18 cellular contexts compared by ENCODE assay signal in the genomic region with DNA sequence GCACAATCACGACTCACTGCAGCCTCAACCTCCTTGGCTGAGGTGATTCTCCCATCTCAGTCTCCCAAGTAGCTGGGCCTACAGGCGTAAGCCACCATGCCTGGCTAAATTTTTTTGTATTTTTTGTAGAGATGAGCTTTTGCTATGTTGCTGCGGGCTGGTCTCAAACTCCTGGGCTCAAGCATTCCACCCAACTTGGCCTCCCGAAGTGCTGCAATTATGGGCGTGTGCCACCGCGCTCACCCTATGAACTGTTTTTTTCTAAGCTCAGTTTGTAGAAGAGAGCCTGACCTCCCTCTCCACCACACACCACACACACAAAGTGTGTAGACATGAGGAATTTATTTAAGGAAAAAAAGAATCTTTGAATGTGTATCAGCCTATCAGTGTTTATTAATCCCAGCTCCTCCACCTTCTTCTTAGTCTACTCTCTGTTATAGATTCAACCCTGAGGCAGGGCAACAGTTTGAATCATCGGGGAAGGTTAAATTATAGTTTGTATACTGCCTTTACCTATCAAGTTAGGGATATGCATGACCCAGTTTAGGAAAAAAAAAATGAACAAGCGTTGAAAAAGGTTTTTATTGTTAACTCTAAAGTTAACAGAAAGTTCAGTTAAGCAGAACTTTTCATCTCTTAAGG.
"Had no signal": no experiment of that assay in that cellular context is flagged by ENCODE, and none has a peak within 500 bp of the region (broad histone marks: within the 10 kb centered on the region; RNA-seq: fewer than 3 reads in every experiment).

No MANE protein-coding gene starts in this region.

- H3K27ac ChIP-seq: brain microvascular endothelial cell, right atrium auricular region, upper lobe of left lung had no signal

- H3K9me3 ChIP-seq: right atrium auricular region, upper lobe of left lung had no signal

- ATAC-seq: naive thymus-derived CD4-positive, alpha-beta T cell; stimulated activated naive CD8-positive, alpha-beta T cell treated with anti-CD3 and anti-CD28 coated beads, Interleukin-15, Interleukin-2, amounts not matched to agents 100 U/mL and 50 U/mL, for 24 hours had no signal

- H3K27me3 Mint-ChIP-seq: activated CD4-positive, alpha-beta memory T cell treated with anti-CD3 and anti-CD28 coated beads for 36 hours had no signal

- H3K4me3 ChIP-seq: right atrium auricular region, smooth muscle cell, upper lobe of left lung had no signal

- H3K27me3 ChIP-seq: brain microvascular endothelial cell, right atrium auricular region, upper lobe of left lung had no signal

- DNase-seq: activated CD4-positive, alpha-beta memory T cell treated with anti-CD3 and anti-CD28 coated beads for 36 hours; activated gamma-delta T cell treated with Interleukin-2 at 50 U/mL for 16 hours; activated T-cell treated with anti-CD3 and anti-CD28 coated beads, Interleukin-2, amount 50 U/mL, for 48 hours; brain microvascular endothelial cell; dermis blood vessel endothelial cell; erythroblast; hypothalamus; midbrain; naive thymus-derived CD4-positive, alpha-beta T cell; nucleus accumbens; stimulated activated CD4-positive, alpha-beta T cell treated with anti-CD3 and anti-CD28 coated beads, Interleukin-4, amount 100 ng/mL, for 4 hours; stimulated activated CD8-positive, alpha-beta memory T cell treated with anti-CD3 and anti-CD28 coated beads, Interleukin-4, amount 100 ng/mL, for 48 hours; stimulated activated naive CD8-positive, alpha-beta T cell treated with anti-CD3 and anti-CD28 coated beads, Interleukin-15, Interleukin-2, amounts not matched to agents 100 U/mL and 50 U/mL, for 24 hours; SW 1271; upper lobe of left lung had no signal

- H3K36me3 ChIP-seq: brain microvascular endothelial cell, right atrium auricular region, upper lobe of left lung had no signal

- H3K27ac Mint-ChIP-seq: activated CD4-positive, alpha-beta memory T cell treated with anti-CD3 and anti-CD28 coated beads for 36 hours; activated naive CD8-positive, alpha-beta T cell had no signal

- H3K4me3 Mint-ChIP-seq: activated CD4-positive, alpha-beta memory T cell treated with anti-CD3 and anti-CD28 coated beads for 36 hours; activated naive CD8-positive, alpha-beta T cell; naive thymus-derived CD4-positive, alpha-beta T cell had no signal

- H3K36me3 Mint-ChIP-seq: activated CD4-positive, alpha-beta memory T cell treated with anti-CD3 and anti-CD28 coated beads for 36 hours; activated naive CD8-positive, alpha-beta T cell; naive thymus-derived CD4-positive, alpha-beta T cell had no signal

- H3K9me3 Mint-ChIP-seq: activated CD4-positive, alpha-beta memory T cell treated with anti-CD3 and anti-CD28 coated beads for 36 hours had no signal
